Comparison of ENCODE assay signal across 10 cellular contexts in the genomic region with DNA sequence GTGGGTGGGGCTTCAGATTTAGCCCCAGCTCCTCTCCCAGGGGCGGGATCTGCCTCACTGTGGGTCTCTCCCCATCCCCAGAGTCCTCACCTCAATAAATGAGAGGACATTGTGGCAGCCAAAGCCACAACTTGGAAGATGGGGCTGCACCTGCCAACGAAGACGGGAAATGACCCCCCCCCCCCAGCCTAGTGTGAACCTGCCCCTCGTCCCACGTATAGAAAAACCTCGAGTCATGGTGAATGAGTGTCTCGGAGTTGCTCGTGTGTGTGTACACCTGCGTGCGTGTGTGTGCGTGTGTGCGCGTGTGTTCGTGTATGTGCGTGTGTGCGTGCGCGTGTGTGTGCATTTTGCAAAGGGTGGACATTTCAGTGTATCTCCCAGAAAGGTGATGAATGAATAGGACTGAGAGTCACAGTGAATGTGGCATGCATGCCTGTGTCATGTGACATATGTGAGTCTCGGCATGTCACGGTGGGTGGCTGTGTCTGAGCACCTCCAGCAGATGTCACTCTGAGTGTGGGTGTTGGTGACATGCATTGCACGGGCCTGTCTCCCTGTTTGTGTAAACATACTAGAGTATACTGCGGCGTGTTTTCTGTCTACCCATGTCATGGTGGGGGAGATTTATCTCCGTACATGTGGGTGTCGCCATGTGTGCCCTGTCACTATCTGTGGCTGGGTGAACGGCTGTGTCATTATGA. TPM values are rescaled to one million over a fixed set of nuclear protein-coding genes. Genes with fewer than 3 reads are reported as not detected.
DNase-seq lines count a peak whose midpoint lies in the region; ATAC-seq and TF ChIP-seq lines count a peak whose summit lies in the region.
"Had no signal": no experiment of that assay in that cellular context is flagged by ENCODE, and none has a peak within 500 bp of the region (broad histone marks: within the 10 kb centered on the region; RNA-seq: fewer than 3 reads in every experiment).

No MANE protein-coding gene starts in this region.

- no peak for TF ChIP-seq CTCF in right atrium auricular region (IDR thresholded peaks at IDR 0.05)
- TF ChIP-seq CTCF in RWPE1 (conservative IDR thresholded peaks at IDR 0.05; ENCODE audit: low read depth): 0 out of 2 replicates have a peak, but pooled peaks have one; percentile 11
- TF ChIP-seq CTCF in neural crest cell (conservative IDR thresholded peaks at IDR 0.05): no peak
- TF ChIP-seq CTCF in left lung (IDR thresholded peaks at IDR 0.05): peak in 1 of 2 donors; percentile 25

- peak overlapping the region; percentile 90 for H3K4me3 Mint-ChIP-seq in neural crest cell

- CTCF ChIA-PET in RWPE1 (lab: Yijun Ruan, JAX): interaction anchor here (0.5 to 1.4 kb wide), 2 partner anchors 111 to 389 kb away, joined by 5 to 6 read pairs; no protein-coding TSS in a partner anchor

- no peaks in the 10 kb centered on the region for H3K36me3 Mint-ChIP-seq in neural crest cell (ENCODE audit: low read depth)

- DNase-seq in Right ventricle myocardium inferior (ENCODE audit: missing footprints): peak; percentile 79
- DNase-seq in right atrium auricular region (ENCODE audit: low spot score): no peak
- DNase-seq in RWPE1 (ENCODE audit: low spot score): no peak
- DNase-seq in activated effector memory CD4-positive, alpha-beta T cell treated with anti-CD3 and anti-CD28 coated beads, Interleukin-2, amount 50 U/mL, for 16 hours: peak; percentile 90
- no peak for DNase-seq in neural crest cell (ENCODE audit: low read depth, low spot score)
- DNase-seq in left lung: no peak
- DNase-seq in cardiac septum (ENCODE audit: low spot score): no peak
- DNase-seq in NCI-H187 (lab: John Stamatoyannopoulos, UW): no peak

- H3K4me1 ChIP-seq in right atrium auricular region (peaks cover 0 to 16% of the 10 kb centered on the region in 2 donors), left lung (peaks cover 0 to 44% of the 10 kb centered on the region in 2 donors)

- intact Hi-C loops in Right ventricle myocardium inferior (cut with DNase I) (no loop called here), left lung (cut with DNase I) (no loop called here), cardiac septum (cut with DNase I) (loop anchor here (5.0 kb wide), 1 partner anchor 112 kb away; no protein-coding TSS in a partner anchor)

- peaks cover 4% of the 10 kb centered on the region for H3K4me1 Mint-ChIP-seq in neural crest cell

- no peak for ATAC-seq in Right ventricle myocardium inferior
- no peak for ATAC-seq in left lung

- no peaks in the 10 kb centered on the region for H3K9me3 ChIP-seq in right atrium auricular region
- no peaks in the 10 kb centered on the region for H3K9me3 ChIP-seq in left lung
- H3K9me3 ChIP-seq: adrenal gland had no signal

- H3K27ac Mint-ChIP-seq in neural crest cell (ENCODE audit: unreplicated experiment): no peak overlapping the region

- H3K36me3 ChIP-seq in right atrium auricular region (peaks cover 11% of the 10 kb centered on the region), left lung (peaks cover 0 to 33% of the 10 kb centered on the region in 2 donors)

- peaks cover 48% of the 10 kb centered on the region for H3K27me3 Mint-ChIP-seq in neural crest cell (ENCODE audit: low read depth)

- peaks cover 3% of the 10 kb centered on the region for H3K9me3 Mint-ChIP-seq in neural crest cell

- no peak overlapping the region for H3K27ac ChIP-seq in right atrium auricular region
- no peak overlapping the region for H3K27ac ChIP-seq in RWPE1
- H3K27ac ChIP-seq in left lung: peak overlapping the region in 1 of 2 donors; percentile 98
- H3K27ac ChIP-seq: adrenal gland, parathyroid adenoma had no signal

- no peaks in the 10 kb centered on the region for H3K27me3 ChIP-seq in right atrium auricular region
- H3K27me3 ChIP-seq in left lung: peaks cover 0 to 33% of the 10 kb centered on the region in 2 donors
- H3K27me3 ChIP-seq: adrenal gland had no signal

- POLR2A ChIA-PET in RWPE1 (lab: Yijun Ruan, JAX; ENCODE audit: low non-redundant PET): no interaction called here

- no peak overlapping the region for H3K4me3 ChIP-seq in right atrium auricular region
- H3K4me3 ChIP-seq in left lung: peak overlapping the region in 1 of 2 donors; percentile 96
- H3K4me3 ChIP-seq: adrenal gland had no signal

RNA-seq across cellular contexts. Expression of gene TRAPPC5, which starts 1.5 kb away (rescaled TPM):
- total RNA-seq in Right ventricle myocardium inferior: 139 TPM
- 10 to 100 TPM; 55.0 to 58.3 TPM for total RNA-seq in right atrium auricular region
- 83.8 and 87.2 TPM in 2 replicates for total RNA-seq in neural crest cell
- 100 to 1,000 TPM; 105 to 106 TPM for total RNA-seq in left lung
- 77.0 TPM for total RNA-seq in cardiac septum

RNA-seq across cellular contexts. Expression of gene MCEMP1, which starts 2.3 kb away (rescaled TPM):
- total RNA-seq in Right ventricle myocardium inferior (1.1 TPM), right atrium auricular region (1 to 10 TPM in 1 of 2 donors, under 1 TPM in 1; 0.70 to 1.5 TPM), neural crest cell (not detected in 2 replicates), left lung (100 to 1,000 TPM in 1 of 2 donors, 10 to 100 TPM in 1; 26.4 to 112 TPM), cardiac septum (0.54 TPM)

RNA-seq across cellular contexts. Expression of gene RETN, which starts 10.3 kb away (rescaled TPM):
- total RNA-seq in Right ventricle myocardium inferior (1.2 TPM), right atrium auricular region (not detected), neural crest cell (not detected in 2 replicates), left lung (10 to 100 TPM in 1 of 2 donors, 1 to 10 TPM in 1; 3.6 to 22.4 TPM), cardiac septum (0.75 TPM)

RNA-seq across cellular contexts. Expression of gene FCER2, which starts 22.8 kb away (rescaled TPM):
- total RNA-seq in Right ventricle myocardium inferior (0.30 TPM), right atrium auricular region (not detected), neural crest cell (not detected in 2 replicates), left lung (under 1 TPM; 0.58 to 0.73 TPM), cardiac septum (not detected)

RNA-seq across cellular contexts. Expression of gene STXBP2, which starts 42.3 kb away (rescaled TPM):
- total RNA-seq in Right ventricle myocardium inferior (8.4 TPM), right atrium auricular region (10 to 100 TPM in 1 of 2 donors, 1 to 10 TPM in 1; 6.4 to 14.9 TPM), neural crest cell (4.6 and 5.2 TPM in 2 replicates), left lung (100 to 1,000 TPM; 153 to 277 TPM), cardiac septum (4.0 TPM)

Comparison
In these comparisons a context has a peak if more than half of its experiments do, and no peak if none do; other contexts are left out.
1. DNase-seq: peak in Right ventricle myocardium inferior (single experiment) and activated effector memory CD4-positive, alpha-beta T cell treated with anti-CD3 and anti-CD28 coated beads, Interleukin-2, amount 50 U/mL, for 16 hours (single experiment); none in right atrium auricular region (single experiment), RWPE1 (single experiment), neural crest cell (single experiment), left lung (0 of 2), cardiac septum (single experiment) and NCI-H187 (0 of 2).
2. RNA of gene MCEMP1, which starts 2.3 kb away (total RNA-seq): 26.4 to 112 TPM in left lung; 0.70 to 1.5 TPM in right atrium auricular region, 1.1 TPM in Right ventricle myocardium inferior (single experiment), 0.54 TPM in cardiac septum (single experiment) and not detected in neural crest cell; every median in the first group is over 10 times any median in the second.